ENCODE assay signal across 8 cellular contexts in genomic region chr18:36067118-36067957, GRCh38. TPM values are rescaled to one million over a fixed set of nuclear protein-coding genes. Genes with fewer than 3 reads are reported as not detected.
DNase-seq lines count a peak whose midpoint lies in the region; ATAC-seq and TF ChIP-seq lines count a peak whose summit lies in the region.

Gene RPRD1A, minus strand, starts transcription at chr18:36067559. Its CDS starts 155 bp downstream, at chr18:36067404.

- ATAC-seq in GM18499 (IDR thresholded peaks at IDR 0.05; ENCODE audit: insufficient read depth, unreplicated experiment) (peak; percentile 84), HG02943 (IDR thresholded peaks at IDR 0.05; ENCODE audit: low read depth, unreplicated experiment) (peak; percentile 95)

- H3K9me3 ChIP-seq in right atrium auricular region (no peaks in the 10 kb centered on the region), uterus (no peaks in the 10 kb centered on the region)

- TF ChIP-seq CTCF in right atrium auricular region (IDR thresholded peaks at IDR 0.05) (peak in 1 of 2 donors; percentile 28), uterus (IDR thresholded peaks at IDR 0.05) (peak in 3 of 4 experiments; percentile 4 to 31 (median 18))

- intact Hi-C loops in T-helper 2 cell treated with Interferon-gamma antibody and Interleukin-4, amounts not matched to agents 100 ng/mL and 5 ng/mL, for 36 hours (cut with micrococcal nuclease): loop anchor here (1.0 to 10.0 kb wide), 8 partner anchors 35 to 825 kb away; partner anchors contain the start of genes ELP2, INO80C, KIAA1328 and RMP24
- intact Hi-C loops in uterus (cut with DNase I; ENCODE audit: low total_unique reads): no loop called here

- DNase-seq in NCI-H187 treated with DMSO at 0.1 percent for 48 hours (lab: John Stamatoyannopoulos, UW) (peak; percentile 79), anterior cingulate cortex (lab: John Stamatoyannopoulos, UW) (peak; percentile 74 to 98 (median 94)), right atrium auricular region (ENCODE audit: low spot score) (peak; percentile 96), pulmonary artery endothelial cell (ENCODE audit: low read depth, low spot score) (peak; percentile 76), uterus (peak; percentile 96 to 97)

- TF ChIP-seq POLR2A in uterus (IDR thresholded peaks at IDR 0.05): peak in 1 of 2 donors; percentile 74

- H3K36me3 ChIP-seq in right atrium auricular region: no peaks in the 10 kb centered on the region
- H3K36me3 ChIP-seq in uterus: no peaks in the 10 kb centered on the region

- H3K27me3 ChIP-seq in right atrium auricular region: no peaks in the 10 kb centered on the region
- H3K27me3 ChIP-seq in uterus: no peaks in the 10 kb centered on the region

- H3K4me1 ChIP-seq in right atrium auricular region: peaks cover 0 to 25% of the 10 kb centered on the region in 2 donors
- H3K4me1 ChIP-seq in uterus: peaks cover 5 to 9% of the 10 kb centered on the region in 2 donors

- H3K4me3 ChIP-seq in right atrium auricular region: peak within 1 kb of the TSS; percentile 77 to 92
- H3K4me3 ChIP-seq in uterus: peak within 1 kb of the TSS; percentile 63 to 66

- H3K27ac ChIP-seq in right atrium auricular region (peak within 1 kb of the TSS; percentile 95 to 96), uterus (peak within 1 kb of the TSS; percentile 80 to 84)

RNA-seq across cellular contexts. Expression of gene RPRD1A, which starts in this region (rescaled TPM):
- total RNA-seq in T-helper 2 cell treated with Interferon-gamma antibody and Interleukin-4, amounts not matched to agents 100 ng/mL and 5 ng/mL, for 36 hours: 28.6 and 30.9 TPM in 2 replicates
- total RNA-seq in right atrium auricular region (10 to 100 TPM; 34.2 to 51.7 TPM), pulmonary artery endothelial cell (57.9 and 76.2 TPM in 2 replicates), uterus (10 to 100 TPM; 55.2 to 99.1 (median 71.1) TPM)

Comparison
In these comparisons a context has a peak if more than half of its experiments do, and no peak if none do; other contexts are left out.
1. Peak in every context shown above with its lines: DNase-seq, ATAC-seq, H3K4me3 ChIP-seq and H3K27ac ChIP-seq.